31 cellular contexts compared by ENCODE assay signal in genomic region chr2:181602017-181602416, GRCh38. TPM values are rescaled to one million over a fixed set of nuclear protein-coding genes. Genes with fewer than 3 reads are reported as not detected.
"Had no signal": no experiment of that assay in that cellular context is flagged by ENCODE, and none has a peak within 500 bp of the region (broad histone marks: within the 10 kb centered on the region; RNA-seq: fewer than 3 reads in every experiment).

No MANE protein-coding gene starts in this region.

- H3K27ac Mint-ChIP-seq: activated naive CD8-positive, alpha-beta T cell; activated T-cell treated with anti-CD3 and anti-CD28 coated beads, Interleukin-2, amount 50 U/mL, for 24 hours; activated T-helper 17 cell treated with anti-CD3 and anti-CD28 coated beads, Interleukin-2, amount 50 U/mL, for 72 hours; dendritic cell treated with granulocyte-macrophage colony-stimulating factor and Interleukin-4, amounts not matched to agents 40 ng/mL and 50 ng/mL, for 4 days; stimulated activated naive CD8-positive, alpha-beta T cell treated with anti-CD3 and anti-CD28 coated beads, Interleukin-15, amount 100 ng/mL, for 72 hours; WTC11 had no signal

- H3K9me3 Mint-ChIP-seq: activated T-cell treated with anti-CD3 and anti-CD28 coated beads, Interleukin-2, amount 50 U/mL, for 24 hours; activated T-helper 17 cell treated with anti-CD3 and anti-CD28 coated beads, Interleukin-2, amount 50 U/mL, for 72 hours had no signal

- H3K4me1 ChIP-seq: adrenal gland, ascending aorta, heart right ventricle, parathyroid adenoma, tibial nerve had no signal

- H3K27me3 ChIP-seq: adrenal gland, ascending aorta, brain microvascular endothelial cell, tibial nerve had no signal

- H3K27ac ChIP-seq: adrenal gland, ascending aorta, brain microvascular endothelial cell, heart right ventricle, parathyroid adenoma, tibial nerve had no signal

- DNase-seq: activated CD8-positive, alpha-beta memory T cell treated with anti-CD3 and anti-CD28 coated beads for 24 hours; activated CD8-positive, alpha-beta memory T cell treated with anti-CD3 and anti-CD28 coated beads, Interleukin-2, amount 50 U/mL, for 4 hours; activated naive CD4-positive, alpha-beta T cell; activated T-cell treated with anti-CD3 and anti-CD28 coated beads, Interleukin-2, amount 50 U/mL, for 24 hours; adrenal gland; brain microvascular endothelial cell; caudate nucleus; effector CD8-positive, alpha-beta T cell; erythroblast; foreskin fibroblast; heart right ventricle; islet precursor cell; left cardiac atrium; mesenchymal stem cell; mucosa of descending colon; nucleus accumbens; right cardiac atrium; stimulated activated CD4-positive, alpha-beta T cell treated with anti-CD3 and anti-CD28 coated beads, Interleukin-12 subunit alpha, Interleukin-12 subunit beta, amount 100 ng/mL, for 4 hours; stimulated activated naive CD8-positive, alpha-beta T cell treated with anti-CD3 and anti-CD28 coated beads, Interleukin-15, amount 100 ng/mL, for 72 hours had no signal

- H3K4me3 ChIP-seq: adrenal gland, ascending aorta, heart right ventricle, mucosa of descending colon, tibial nerve had no signal

- H3K4me3 Mint-ChIP-seq: activated naive CD8-positive, alpha-beta T cell; activated T-cell treated with anti-CD3 and anti-CD28 coated beads, Interleukin-2, amount 50 U/mL, for 24 hours; activated T-helper 17 cell treated with anti-CD3 and anti-CD28 coated beads, Interleukin-2, amount 50 U/mL, for 72 hours; dendritic cell treated with granulocyte-macrophage colony-stimulating factor and Interleukin-4, amounts not matched to agents 40 ng/mL and 50 ng/mL, for 4 days; stimulated activated naive CD8-positive, alpha-beta T cell treated with anti-CD3 and anti-CD28 coated beads, Interleukin-15, amount 100 ng/mL, for 72 hours; WTC11 had no signal

- H3K4me1 Mint-ChIP-seq: activated T-helper 17 cell treated with anti-CD3 and anti-CD28 coated beads, Interleukin-2, amount 50 U/mL, for 72 hours had no signal

- H3K36me3 Mint-ChIP-seq: WTC11 had no signal

- H3K27me3 Mint-ChIP-seq: activated naive CD8-positive, alpha-beta T cell; dendritic cell treated with granulocyte-macrophage colony-stimulating factor and Interleukin-4, amounts not matched to agents 40 ng/mL and 50 ng/mL, for 4 days; stimulated activated naive CD8-positive, alpha-beta T cell treated with anti-CD3 and anti-CD28 coated beads, Interleukin-15, amount 100 ng/mL, for 72 hours had no signal

- H2AFZ ChIP-seq: parathyroid adenoma had no signal

- H3K79me2 ChIP-seq: parathyroid adenoma had no signal

- H3K9ac ChIP-seq: parathyroid adenoma had no signal

- H3K9me3 ChIP-seq: adrenal gland, mucosa of descending colon had no signal

- H3K36me3 ChIP-seq: adrenal gland, ascending aorta, brain microvascular endothelial cell, heart right ventricle, tibial nerve had no signal

- ATAC-seq: activated T-helper 17 cell treated with anti-CD3 and anti-CD28 coated beads, Interleukin-2, amount 50 U/mL, for 72 hours; heart right ventricle; left cardiac atrium; mucosa of descending colon; right cardiac atrium; stimulated activated naive CD8-positive, alpha-beta T cell treated with anti-CD3 and anti-CD28 coated beads, Interleukin-15, amount 100 ng/mL, for 72 hours; WTC11 had no signal

RNA-seq across cellular contexts. Expression of gene CERKL, which starts 54.9 kb away (rescaled TPM):
- total RNA-seq: activated T-helper 17 cell treated with anti-CD3 and anti-CD28 coated beads, Interleukin-2, amount 50 U/mL, for 72 hours; adrenal gland; ascending aorta; heart right ventricle; left cardiac atrium; lower leg skin; pulmonary artery endothelial cell; right cardiac atrium; tibial nerve; urinary bladder had no signal
- polyA plus RNA-seq: fibroblast of lung, heart right ventricle, neural cell, right cardiac atrium, urinary bladder had no signal
